Comparison of ENCODE assay signal across 16 cellular contexts in genomic region chr18:354456-354855, GRCh38.
DNase-seq lines count a peak whose midpoint lies in the region; TF ChIP-seq lines count a peak whose summit lies in the region.
"Had no signal": no experiment of that assay in that cellular context is flagged by ENCODE, and none has a peak within 500 bp of the region (broad histone marks: within the 10 kb centered on the region; RNA-seq: fewer than 3 reads in every experiment).

No MANE protein-coding gene starts in this region.

- no peak for TF ChIP-seq EP300 in esophagus muscularis mucosa (IDR thresholded peaks at IDR 0.05)

- H3K9me3 ChIP-seq in muscle layer of colon (ENCODE audit: low read length) (no peaks in the 10 kb centered on the region), esophagus muscularis mucosa (no peaks in the 10 kb centered on the region)
- H3K9me3 ChIP-seq: MG63 had no signal

- no peaks in the 10 kb centered on the region for H3K27me3 ChIP-seq in ACC112 (ENCODE audit: insufficient read depth, low read length)
- no peaks in the 10 kb centered on the region for H3K27me3 ChIP-seq in muscle layer of colon (ENCODE audit: control insufficient read depth in 1 of 2, insufficient read depth in 2 of 2, low read length in 2 of 2)
- H3K27me3 ChIP-seq in esophagus muscularis mucosa: no peaks in the 10 kb centered on the region
- H3K27me3 ChIP-seq: MG63 had no signal

- DNase-seq in HFFc6 (no peak), fibroblast of mammary gland (ENCODE audit: low read depth) (peak; percentile 55), NCI-H2196 (lab: John Stamatoyannopoulos, UW; ENCODE audit: unreplicated experiment) (no peak), esophagus muscularis mucosa (ENCODE audit: extremely low spot score) (no peak), DMS53 treated with DMSO at 0.1 percent for 48 hours (lab: John Stamatoyannopoulos, UW; ENCODE audit: unreplicated experiment) (no peak)
- no peak for DNase-seq in stimulated activated CD4-positive, alpha-beta T cell treated with anti-CD3 and anti-CD28 coated beads, Interleukin-4, amount 100 ng/mL, for 1 hour
- DNase-seq: AML-193; CD4-positive, CD25-positive, alpha-beta regulatory T cell; DMS53; NCI-H1105; NCI-H187 treated with DMSO at 0.1 percent for 48 hours; NCI-H2171; SHP77 had no signal

- WGBS in esophagus muscularis mucosa: 70% methylated on average over 3 of the region's 3 CpGs

- H3K27ac Mint-ChIP-seq in HFFc6: no peak overlapping the region; the same call in 1 of the 2 replicates
- H3K27ac Mint-ChIP-seq: CD4-positive, CD25-positive, alpha-beta regulatory T cell had no signal

- H3K4me1 Mint-ChIP-seq in HFFc6 (ENCODE audit: low read depth): peaks cover 30% of the 10 kb centered on the region
- H3K4me1 Mint-ChIP-seq: CD4-positive, CD25-positive, alpha-beta regulatory T cell had no signal

- H3K9ac ChIP-seq in muscle layer of colon (ENCODE audit: low read length): no peak overlapping the region

- no peak for TF ChIP-seq POLR2A in esophagus muscularis mucosa (IDR thresholded peaks at IDR 0.05; ENCODE audit: low read depth)

- H3K4me3 ChIP-seq in ACC112 (ENCODE audit: low read depth, low read length) (no peak overlapping the region), fibroblast of mammary gland (ENCODE audit: control insufficient read depth, low read depth, low read length) (no peak overlapping the region), muscle layer of colon (ENCODE audit: low read depth in 1 of 2, low read length in 2 of 2) (no peak overlapping the region), esophagus muscularis mucosa (no peak overlapping the region)
- H3K4me3 ChIP-seq: MG63 had no signal

- H2AFZ ChIP-seq in ACC112 (ENCODE audit: low read length, unreplicated experiment): peak overlapping the region; percentile 39

- no peaks in the 10 kb centered on the region for H3K36me3 Mint-ChIP-seq in HFFc6 (ENCODE audit: low read depth)
- H3K36me3 Mint-ChIP-seq: CD4-positive, CD25-positive, alpha-beta regulatory T cell had no signal

- intact Hi-C loops in esophagus muscularis mucosa (cut with DNase I): no loop called here

- H3K4me1 ChIP-seq in ACC112 (ENCODE audit: control insufficient read depth, insufficient read depth, low read length, unreplicated experiment) (peaks cover 8% of the 10 kb centered on the region), muscle layer of colon (ENCODE audit: insufficient read depth, low read length) (peaks cover 51% of the 10 kb centered on the region), esophagus muscularis mucosa (peaks cover 0 to 57% (median 52%) of the 10 kb centered on the region in 4 donors)

- peak overlapping the region; percentile 52 for H3K4me3 Mint-ChIP-seq in HFFc6
- H3K4me3 Mint-ChIP-seq: CD4-positive, CD25-positive, alpha-beta regulatory T cell had no signal

- no peaks in the 10 kb centered on the region for H3K9me3 Mint-ChIP-seq in HFFc6

- no peak overlapping the region for H3K27ac ChIP-seq in ACC112 (ENCODE audit: low read depth, low read length)
- peak overlapping the region; percentile 27 for H3K27ac ChIP-seq in muscle layer of colon (ENCODE audit: low read depth, low read length)
- H3K27ac ChIP-seq in esophagus muscularis mucosa (replicated peaks in 1 of 4): peak overlapping the region in 2 of 4 donors; percentile 70 to 74

- H3K79me2 ChIP-seq in ACC112 (ENCODE audit: control insufficient read depth, insufficient read depth, low read length, unreplicated experiment): no peaks in the 10 kb centered on the region

- TF ChIP-seq CTCF in HFFc6 (IDR thresholded peaks at IDR 0.05) (no peak), fibroblast of mammary gland (conservative IDR thresholded peaks at IDR 0.05; ENCODE audit: control insufficient read depth, insufficient read depth, low read depth, low read length) (no peak), esophagus muscularis mucosa (IDR thresholded peaks at IDR 0.05) (no peak)

- H3K27me3 Mint-ChIP-seq in HFFc6 (ENCODE audit: insufficient read depth): peaks cover 21% of the 10 kb centered on the region
- H3K27me3 Mint-ChIP-seq: CD4-positive, CD25-positive, alpha-beta regulatory T cell had no signal

- H3K36me3 ChIP-seq in ACC112 (ENCODE audit: insufficient read depth, low read length) (no peaks in the 10 kb centered on the region), muscle layer of colon (ENCODE audit: insufficient read depth, low read length) (no peaks in the 10 kb centered on the region), esophagus muscularis mucosa (no peaks in the 10 kb centered on the region)
- H3K36me3 ChIP-seq: MG63 had no signal
